ENCODE assay signal across 13 cellular contexts in genomic region chr7:50418526-50418925, GRCh38. TPM values are rescaled to one million over a fixed set of nuclear protein-coding genes. Genes with fewer than 3 reads are reported as not detected.
DNase-seq lines count a peak whose midpoint lies in the region; ATAC-seq, FAIRE-seq and TF ChIP-seq lines count a peak whose summit lies in the region.
"Had no signal": no experiment of that assay in that cellular context is flagged by ENCODE, and none has a peak within 500 bp of the region (broad histone marks: within the 10 kb centered on the region; RNA-seq: fewer than 3 reads in every experiment).

No MANE protein-coding gene starts in this region.

- CTCF ChIA-PET in IMR-90 (lab: Yijun Ruan, JAX) (interaction anchor here (0.6 to 1.7 kb wide), 7 partner anchors 9 to 742 kb away, joined by 3 to 8 read pairs (median 4); no protein-coding TSS in a partner anchor), H1 (lab: Charles Lee; ENCODE audit: partially characterized antibody) (interaction anchor here (0.7 to 5.1 kb wide), 39 partner anchors 8 to 724 kb away, joined by 3 to 50 read pairs (median 4); no protein-coding TSS in a partner anchor)

- no peak overlapping the region for H4K91ac ChIP-seq in IMR-90 (ENCODE audit: insufficient read depth, low read depth, low read length)
- H4K91ac ChIP-seq in H1 (replicated peaks; ENCODE audit: insufficient read length, low read length), result no peak overlapping the region

- no peak for DNase-seq in activated T-cell treated with anti-CD3 and anti-CD28 coated beads, Interleukin-2, amount 50 U/mL, for 72 hours
- no peak for DNase-seq in activated T-cell treated with anti-CD3 and anti-CD28 coated beads, Interleukin-2, amount 50 U/mL, for 48 hours
- DNase-seq in IMR-90, result no peak
- DNase-seq in H1 (ENCODE audit: low read depth in 1 of 2, low spot score in 2 of 2), result no peak
- DNase-seq in NCI-H82 (lab: John Stamatoyannopoulos, UW), result no peak
- DNase-seq in amygdala (lab: John Stamatoyannopoulos, UW), result no peak
- DNase-seq in activated gamma-delta T cell (lab: John Stamatoyannopoulos, UW), result no peak

- H3K4me3 ChIP-seq in IMR-90 (ENCODE audit: insufficient read depth, low read depth, low read length) (no peak overlapping the region), H1 (ENCODE audit: extremely low read depth in 1 of 4, insufficient read depth in 2 of 4, low read depth in 3 of 4, low read length in 4 of 4) (no peak overlapping the region), parathyroid adenoma (ENCODE audit: low read depth, low read length) (no peak overlapping the region)
- H3K4me3 ChIP-seq: GM12878, HAP-1, Peyer's patch, SJCRH30 had no signal

- POLR2A ChIA-PET in IMR-90 (lab: Charles Lee; ENCODE audit: unreplicated experiment) (no interaction called here), H1 (lab: Charles Lee; ENCODE audit: partially characterized antibody) (no interaction called here)

- no peaks in the 10 kb centered on the region for H3K9me1 ChIP-seq in IMR-90 (ENCODE audit: insufficient read depth, low read length)

- H3K4ac ChIP-seq in IMR-90 (ENCODE audit: low read depth, low read length) (no peak overlapping the region), H1 (replicated peaks; ENCODE audit: insufficient read length, low read depth, low read length) (no peak overlapping the region)

- H3K79me1 ChIP-seq in IMR-90 (ENCODE audit: low read depth in 1 of 2, low read length in 2 of 2) (no peaks in the 10 kb centered on the region), H1 (ENCODE audit: low read depth, low read length) (no peaks in the 10 kb centered on the region)

- no peak overlapping the region for H4K5ac ChIP-seq in IMR-90 (ENCODE audit: low read depth, low read length)
- H4K5ac ChIP-seq in H1 (ENCODE audit: insufficient read length, low read depth, low read length), result no peak overlapping the region

- dilution Hi-C loops in IMR-90 (cut with HindIII; ENCODE audit: low sequenced_read_pairs, unreplicated experiment), result no loop called here

- no peaks in the 10 kb centered on the region for H3K9me3 ChIP-seq in IMR-90 (ENCODE audit: control insufficient read depth, insufficient read depth, low read length)
- H3K9me3 ChIP-seq in H1 (ENCODE audit: insufficient read depth in 2 of 2, low read depth in 1 of 2, low read length in 1 of 2), result no peaks in the 10 kb centered on the region
- H3K9me3 ChIP-seq in parathyroid adenoma (ENCODE audit: control insufficient read depth, low read length), result no peaks in the 10 kb centered on the region
- H3K9me3 ChIP-seq: HAP-1, Peyer's patch, SJCRH30 had no signal

- H2AFZ ChIP-seq in IMR-90 (replicated peaks; ENCODE audit: low read length, poor library complexity), result no peak overlapping the region
- H2AFZ ChIP-seq in H1 (ENCODE audit: low read length), result no peak overlapping the region; the same call in 1 of the 2 replicates
- H2AFZ ChIP-seq in parathyroid adenoma, result peak overlapping the region; percentile 30

- H4K20me1 ChIP-seq in IMR-90 (ENCODE audit: insufficient read depth, low read length) (no peaks in the 10 kb centered on the region), H1 (replicated peaks in 1 of 2; ENCODE audit: control insufficient read depth in 1 of 2, insufficient read depth in 2 of 2, low read length in 2 of 2) (no peaks in the 10 kb centered on the region)

- peak overlapping the region; percentile 18 for H2AK9ac ChIP-seq in IMR-90 (replicated peaks; ENCODE audit: low read depth, low read length, poor library complexity)

- WGBS in IMR-90 (ENCODE audit: extremely low coverage in 2 of 2, insufficient read length in 1 of 2), 2 experiments, result 86% methylated on average over 1 of the region's 7 CpGs; no CpG with 5 or more reads in 1 of the 2 experiments
- WGBS in H1 (ENCODE audit: extremely low coverage in 1 of 2, insufficient coverage in 1 of 2, insufficient read length in 1 of 2, insufficient replicate concordance in 2 of 2, low coverage in 1 of 2, low lambda C conversion rate in 2 of 2, missing lambda C conversion rate in 1 of 2), 2 experiments, result 78% methylated on average over 7 of the region's 7 CpGs; no CpG with 5 or more reads in 1 of the 2 experiments

- H3K18ac ChIP-seq in IMR-90 (ENCODE audit: low read depth, low read length), result no peak overlapping the region
- peak overlapping the region; percentile 20; the same call in 1 of the 2 replicates for H3K18ac ChIP-seq in H1 (ENCODE audit: extremely low read depth, low read length)

- no peak overlapping the region for H3K27ac Mint-ChIP-seq in activated T-cell treated with anti-CD3 and anti-CD28 coated beads, Interleukin-2, amount 50 U/mL, for 72 hours

- H2BK5ac ChIP-seq in IMR-90 (ENCODE audit: low read depth, low read length, poor library complexity, severe bottlenecking) (no peak overlapping the region), H1 (ENCODE audit: low read depth, low read length) (no peak overlapping the region)

- H3K36me3 Mint-ChIP-seq in activated T-cell treated with anti-CD3 and anti-CD28 coated beads, Interleukin-2, amount 50 U/mL, for 72 hours (ENCODE audit: insufficient read depth in 2 of 2), result no peaks in the 10 kb centered on the region
- H3K36me3 Mint-ChIP-seq: CD14-positive monocyte had no signal

- no peak overlapping the region for H3K23ac ChIP-seq in IMR-90 (ENCODE audit: low read depth, low read length)
- no peak overlapping the region for H3K23ac ChIP-seq in H1 (ENCODE audit: insufficient read length)

- intact Hi-C loops in IMR-90 (cut with micrococcal nuclease), result loop anchor here (1.0 kb wide), 2 partner anchors 276 to 326 kb away; no protein-coding TSS in a partner anchor

- TF ChIP-seq CTCF in IMR-90 (conservative IDR thresholded peaks at IDR 0.05; ENCODE audit: low read depth, low read length) (no peak), H1 (IDR thresholded peaks at IDR 0.05; ENCODE audit: control extremely low read depth in 1 of 3, insufficient read depth in 1 of 3, low read depth in 1 of 3, low read length in 3 of 3) (no peak), parathyroid adenoma (IDR thresholded peaks at IDR 0.05) (no peak)

- H3K14ac ChIP-seq in IMR-90 (replicated peaks; ENCODE audit: low read depth, low read length) (no peak overlapping the region), H1 (ENCODE audit: insufficient read length) (no peak overlapping the region)

- TF ChIP-seq RAD21 in IMR-90 (IDR thresholded peaks at IDR 0.05; ENCODE audit: low read length) (no peak), H1 (IDR thresholded peaks at IDR 0.05 in 1 of 2, conservative IDR thresholded peaks at IDR 0.05 in 1 of 2; ENCODE audit: low read depth in 2 of 2, low read length in 2 of 2) (no peak)

- TF ChIP-seq POLR2A in IMR-90 (IDR thresholded peaks at IDR 0.05; ENCODE audit: low read depth, low read length) (no peak), H1 (IDR thresholded peaks at IDR 0.05; ENCODE audit: control extremely low read depth in 1 of 2, low read depth in 2 of 2, low read length in 2 of 2) (no peak)

- H3K27me3 ChIP-seq in IMR-90 (ENCODE audit: control insufficient read depth, insufficient read depth, low read length) (peaks cover 3% of the 10 kb centered on the region), H1 (replicated peaks in 1 of 4; ENCODE audit: control insufficient read depth in 3 of 4, extremely low read depth in 1 of 4, insufficient read depth in 3 of 4, low read length in 3 of 4) (no peaks in the 10 kb centered on the region; a peak in 1 of 7 replicates), parathyroid adenoma (ENCODE audit: control insufficient read depth, insufficient read depth, low read length) (no peaks in the 10 kb centered on the region)
- H3K27me3 ChIP-seq: Peyer's patch, SJCRH30 had no signal

- no peak overlapping the region for H2AK5ac ChIP-seq in IMR-90 (ENCODE audit: low read depth, low read length)
- H2AK5ac ChIP-seq in H1 (ENCODE audit: low read depth, low read length), result no peak overlapping the region

- H3K27ac ChIP-seq in IMR-90 (ENCODE audit: insufficient read depth, low read length) (no peak overlapping the region), H1 (ENCODE audit: low read depth, low read length) (no peak overlapping the region), parathyroid adenoma (no peak overlapping the region)
- H3K27ac ChIP-seq: Peyer's patch, SJCRH30 had no signal

- no peak overlapping the region for H3K4me2 ChIP-seq in IMR-90 (ENCODE audit: low read depth, low read length)
- H3K4me2 ChIP-seq in H1 (ENCODE audit: insufficient read depth in 1 of 2, low read depth in 2 of 2, low read length in 2 of 2), result no peak overlapping the region
- no peak overlapping the region for H3K4me2 ChIP-seq in parathyroid adenoma (ENCODE audit: low read length)

- no TSS peak for BruUV-seq in IMR-90 (replicated peaks; lab: Mats Ljungman, UMichigan)

- in situ Hi-C loops in IMR-90 (cut with MboI; ENCODE audit: low sequenced_read_pairs), result no loop called here

- no peak for FAIRE-seq in H1 (lab: Jason Lieb, UNC)

- no peaks in the 10 kb centered on the region for H3K27me3 Mint-ChIP-seq in activated T-cell treated with anti-CD3 and anti-CD28 coated beads, Interleukin-2, amount 50 U/mL, for 72 hours (ENCODE audit: low read depth)

- no peak for TF ChIP-seq EP300 in H1 (IDR thresholded peaks at IDR 0.05; ENCODE audit: borderline replicate concordance in 1 of 2, low read depth in 2 of 2, low read length in 2 of 2)

- H4K8ac ChIP-seq in IMR-90 (ENCODE audit: low read depth in 2 of 2, low read length in 2 of 2) (no peak overlapping the region), H1 (ENCODE audit: extremely low read depth, insufficient read depth, low read length) (no peak overlapping the region)

- H3K9me3 Mint-ChIP-seq in activated T-cell treated with anti-CD3 and anti-CD28 coated beads, Interleukin-2, amount 50 U/mL, for 72 hours, result no peaks in the 10 kb centered on the region

- no peaks in the 10 kb centered on the region for H3K23me2 ChIP-seq in H1 (ENCODE audit: low read depth, low read length)

- H3K4me1 ChIP-seq in IMR-90 (ENCODE audit: control insufficient read depth, insufficient read depth, low read length) (no peaks in the 10 kb centered on the region), H1 (replicated peaks in 1 of 4; ENCODE audit: control insufficient read depth in 3 of 4, insufficient read depth in 4 of 4, low read length in 3 of 4) (peaks cover 0 to 8% (median 4%) of the 10 kb centered on the region in 4 experiments; a peak in 5 of 7 replicates), parathyroid adenoma (no peaks in the 10 kb centered on the region)
- H3K4me1 ChIP-seq: HAP-1, SJCRH30 had no signal

- ATAC-seq in activated T-cell treated with anti-CD3 and anti-CD28 coated beads, Interleukin-2, amount 50 U/mL, for 72 hours (replicated peaks in 1 of 2), result peak; percentile 8 to 12
- ATAC-seq in IMR-90 (ENCODE audit: low read depth), result no peak

- H2BK12ac ChIP-seq in H1 (ENCODE audit: low read depth, low read length), result peak overlapping the region; percentile 21; the same call in 1 of the 2 replicates

- no peak overlapping the region for H3K4me3 Mint-ChIP-seq in activated T-cell treated with anti-CD3 and anti-CD28 coated beads, Interleukin-2, amount 50 U/mL, for 72 hours
- H3K4me3 Mint-ChIP-seq: CD14-positive monocyte had no signal

- H2BK20ac ChIP-seq in IMR-90 (ENCODE audit: low read depth, low read length), result no peak overlapping the region
- H2BK20ac ChIP-seq in H1 (ENCODE audit: low read length), result no peak overlapping the region

- H3K56ac ChIP-seq in IMR-90 (ENCODE audit: extremely low read depth, insufficient read depth, low read length) (no peak overlapping the region), H1 (replicated peaks; ENCODE audit: insufficient read length, low read depth, low read length) (no peak overlapping the region)

- H2BK120ac ChIP-seq in IMR-90 (ENCODE audit: low read depth, low read length) (no peak overlapping the region), H1 (replicated peaks; ENCODE audit: low read depth, low read length) (no peak overlapping the region)

- H3K4me1 Mint-ChIP-seq in activated T-cell treated with anti-CD3 and anti-CD28 coated beads, Interleukin-2, amount 50 U/mL, for 72 hours (ENCODE audit: low read depth), result peaks cover 44% of the 10 kb centered on the region

- H3K9ac ChIP-seq in IMR-90 (ENCODE audit: low read depth, low read length) (no peak overlapping the region), H1 (replicated peaks in 1 of 4; ENCODE audit: extremely low read depth in 1 of 4, low read depth in 3 of 4, low read length in 3 of 4) (no peak overlapping the region), parathyroid adenoma (no peak overlapping the region)

- H2BK15ac ChIP-seq in IMR-90 (ENCODE audit: low read depth, low read length) (no peak overlapping the region), H1 (ENCODE audit: low read length) (peak overlapping the region; percentile 35; the same call in 1 of the 2 replicates)

- H3K36me3 ChIP-seq in IMR-90 (ENCODE audit: control insufficient read depth, insufficient read depth, low read length) (no peaks in the 10 kb centered on the region), H1 (ENCODE audit: control insufficient read depth in 2 of 4, insufficient read depth in 4 of 4, low read length in 3 of 4) (no peaks in the 10 kb centered on the region), parathyroid adenoma (ENCODE audit: control insufficient read depth, insufficient read depth, low read length) (no peaks in the 10 kb centered on the region)
- H3K36me3 ChIP-seq: HAP-1, Peyer's patch, SJCRH30 had no signal

- H3K79me2 ChIP-seq in H1 (ENCODE audit: control insufficient read depth in 1 of 2, insufficient read depth in 2 of 2, low read length in 2 of 2) (no peaks in the 10 kb centered on the region), parathyroid adenoma (no peaks in the 10 kb centered on the region)

RNA-seq across cellular contexts. Expression of gene FIGNL1, which starts 31.6 kb away (rescaled TPM):
- total RNA-seq in activated T-cell treated with anti-CD3 and anti-CD28 coated beads, Interleukin-2, amount 50 U/mL, for 72 hours, result 10 to 100 TPM; 47.7 to 54.5 TPM
- 25.8 and 27.1 TPM in 2 replicates for total RNA-seq in IMR-90 (2012; rRNA removed)
- 7.2 and 8.2 TPM in 2 replicates for polyA plus RNA-seq in IMR-90 (2012; rRNA removed)
- polyA plus RNA-seq in IMR-90 (2012; cell fraction: cytosol; rRNA removed), result 1.8 and 2.8 TPM in 2 replicates
- 1.6 and 5.9 TPM in 2 replicates for polyA plus RNA-seq in IMR-90 (2012; cell fraction: nucleus; rRNA removed; ENCODE audit: low replicate concordance)
- 9.9 and 11.8 TPM in 2 replicates for total RNA-seq in H1 (2021; fragmentation: NEBNext Ultra II Directional; extraction: Animal tissue kit (Norgen Biotek cat#: 25700))
- 3.4 and 6.5 TPM in 2 replicates for polyA plus RNA-seq in H1 (2011; rRNA removed)
- 6.7 TPM for polyA plus RNA-seq in H1 (2011; cell fraction: cytosol; rRNA removed)
- polyA plus RNA-seq in H1 (2011; cell fraction: nucleus; rRNA removed), result 5.1 TPM
- 5.3 to 12.8 TPM (median 8.8 TPM) in 4 replicates for polyA plus RNA-seq in H1 (2012, experiment 1 of 2)
- 0.60 TPM for polyA plus RNA-seq in H1 (2012, experiment 2 of 2)
- 6.0 TPM for polyA plus RNA-seq in H1 (2013, experiment 1 of 2)
- polyA plus RNA-seq in H1 (2013, experiment 2 of 2), result 5.0 TPM
- 12.0 and 26.3 TPM in 2 replicates for polyA minus RNA-seq in H1 (2011; rRNA and poly(A)+ RNA removed)
- 10.3 TPM for polyA minus RNA-seq in H1 (2011; cell fraction: cytosol; rRNA and poly(A)+ RNA removed)
- polyA minus RNA-seq in H1 (2011; cell fraction: nucleus; rRNA and poly(A)+ RNA removed), result 6.9 TPM
